ENCODE assay signal across 16 cellular contexts in the genomic region with DNA sequence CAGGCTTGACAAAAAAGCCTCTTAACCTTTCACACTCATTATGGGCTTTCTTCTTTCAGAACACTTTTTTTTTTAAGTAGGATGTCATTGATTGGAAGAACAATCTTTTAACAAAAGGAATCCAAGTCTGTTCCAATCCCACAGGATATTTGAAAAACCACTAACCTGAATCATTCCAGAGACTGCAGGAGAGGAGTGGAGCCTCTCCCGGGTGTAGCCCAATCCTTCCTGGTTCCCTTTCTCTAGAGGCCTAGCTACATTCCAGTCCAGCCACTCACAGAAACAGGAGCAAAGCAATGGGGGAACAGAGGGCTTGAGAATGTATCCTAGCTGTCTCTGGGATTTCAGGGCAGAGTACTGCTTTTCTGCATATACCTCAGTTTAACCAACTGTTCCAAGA. TPM values are rescaled to one million over a fixed set of nuclear protein-coding genes. Genes with fewer than 3 reads are reported as not detected.
DNase-seq lines count a peak whose midpoint lies in the region; ATAC-seq, FAIRE-seq and TF ChIP-seq lines count a peak whose summit lies in the region.
"Had no signal": no experiment of that assay in that cellular context is flagged by ENCODE, and none has a peak within 500 bp of the region (broad histone marks: within the 10 kb centered on the region; RNA-seq: fewer than 3 reads in every experiment).

No MANE protein-coding gene starts in this region.

- POLR2A ChIA-PET in activated CD8-positive, alpha-beta T cell treated with anti-CD3 and anti-CD28 coated beads for 36 hours (lab: Charles Lee) = no interaction called here

- 25 to 50% (median 33%) methylated on average over 1 of the region's 1 CpG for WGBS in stomach, 5 donors

- no peaks in the 10 kb centered on the region for H3K9me3 Mint-ChIP-seq in activated CD8-positive, alpha-beta T cell treated with anti-CD3 and anti-CD28 coated beads for 36 hours
- H3K9me3 Mint-ChIP-seq: activated T-cell treated with anti-CD3 and anti-CD28 coated beads, Interleukin-2, amount 50 U/mL, for 4 hours; naive thymus-derived CD4-positive, alpha-beta T cell had no signal

- no peak overlapping the region for H3K27ac Mint-ChIP-seq in activated CD8-positive, alpha-beta T cell treated with anti-CD3 and anti-CD28 coated beads for 36 hours
- H3K27ac Mint-ChIP-seq: naive thymus-derived CD4-positive, alpha-beta T cell had no signal

- no peak for TF ChIP-seq CTCF in bronchial epithelial cell (IDR thresholded peaks at IDR 0.05; ENCODE audit: insufficient read depth, low read length, severe bottlenecking)
- no peak for TF ChIP-seq CTCF in left lung (IDR thresholded peaks at IDR 0.05)
- TF ChIP-seq CTCF in stomach (IDR thresholded peaks at IDR 0.05) = no peak
- no peak for TF ChIP-seq CTCF in activated CD8-positive, alpha-beta T cell treated with anti-CD3 and anti-CD28 coated beads for 36 hours (IDR thresholded peaks at IDR 0.05)

- CTCF ChIA-PET in activated CD8-positive, alpha-beta T cell treated with anti-CD3 and anti-CD28 coated beads for 36 hours (lab: Charles Lee) = interaction anchor here (0.8 to 3.4 kb wide), 11 partner anchors 10 to 391 kb away, joined by 3 to 25 read pairs (median 6); no protein-coding TSS in a partner anchor

- FAIRE-seq in HTR-8/SVneo (lab: Jason Lieb, UNC) = no peak
- FAIRE-seq in bronchial epithelial cell (lab: Jason Lieb, UNC) = no peak

- TF ChIP-seq EP300 in stomach (IDR thresholded peaks at IDR 0.05) = no peak

- ATAC-seq in left lung = peak; percentile 62
- no peak for ATAC-seq in HG02588 (IDR thresholded peaks at IDR 0.05; ENCODE audit: unreplicated experiment)
- no peak for ATAC-seq in activated CD8-positive, alpha-beta T cell treated with anti-CD3 and anti-CD28 coated beads for 36 hours
- ATAC-seq: activated T-cell treated with anti-CD3 and anti-CD28 coated beads, Interleukin-2, amount 50 U/mL, for 4 hours; naive thymus-derived CD4-positive, alpha-beta T cell had no signal

- no peaks in the 10 kb centered on the region for H3K36me3 ChIP-seq in bronchial epithelial cell (ENCODE audit: control insufficient read depth, insufficient read depth, low read length)
- H3K36me3 ChIP-seq in left lung = no peaks in the 10 kb centered on the region
- H3K36me3 ChIP-seq in stomach = no peaks in the 10 kb centered on the region
- H3K36me3 ChIP-seq: WERI-Rb-1 had no signal

- H3K27me3 Mint-ChIP-seq in activated CD8-positive, alpha-beta T cell treated with anti-CD3 and anti-CD28 coated beads for 36 hours = peaks cover 4% of the 10 kb centered on the region

- H3K4me1 Mint-ChIP-seq in activated CD8-positive, alpha-beta T cell treated with anti-CD3 and anti-CD28 coated beads for 36 hours (ENCODE audit: low read depth) = no peaks in the 10 kb centered on the region
- H3K4me1 Mint-ChIP-seq: naive thymus-derived CD4-positive, alpha-beta T cell had no signal

- H3K4me3 Mint-ChIP-seq in activated CD8-positive, alpha-beta T cell treated with anti-CD3 and anti-CD28 coated beads for 36 hours = no peak overlapping the region
- H3K4me3 Mint-ChIP-seq: activated T-cell treated with anti-CD3 and anti-CD28 coated beads, Interleukin-2, amount 50 U/mL, for 4 hours; naive thymus-derived CD4-positive, alpha-beta T cell had no signal

- DNase-seq in AG08395 (ENCODE audit: low spot score) = peak; percentile 85
- peak; percentile 12 for DNase-seq in HTR-8/SVneo (ENCODE audit: insufficient read length, low spot score)
- DNase-seq in bronchial epithelial cell (ENCODE audit: low read depth) = peak; percentile 84
- no peak for DNase-seq in left lung
- DNase-seq in NK-92 treated with Interleukin-12 subunit alpha and Interleukin-12 subunit beta, amount 100 ng/mL, for 24 hours (lab: John Stamatoyannopoulos, UW) = no peak
- DNase-seq in stomach = no peak
- no peak for DNase-seq in activated CD8-positive, alpha-beta T cell treated with anti-CD3 and anti-CD28 coated beads for 36 hours
- DNase-seq: activated T-cell treated with anti-CD3 and anti-CD28 coated beads, Interleukin-2, amount 50 U/mL, for 4 hours; anterior cingulate cortex; DND-41; naive thymus-derived CD4-positive, alpha-beta T cell; NCI-H345; SHP77; WERI-Rb-1 had no signal

- no peaks in the 10 kb centered on the region for H3K4me1 ChIP-seq in left lung
- H3K4me1 ChIP-seq in stomach = no peaks in the 10 kb centered on the region

- H3K27me3 ChIP-seq in bronchial epithelial cell (ENCODE audit: control insufficient read depth, insufficient read depth, low read length) (no peaks in the 10 kb centered on the region), left lung (no peaks in the 10 kb centered on the region), stomach (no peaks in the 10 kb centered on the region)

- H3K36me3 Mint-ChIP-seq in activated CD8-positive, alpha-beta T cell treated with anti-CD3 and anti-CD28 coated beads for 36 hours (ENCODE audit: low read depth) = no peaks in the 10 kb centered on the region
- H3K36me3 Mint-ChIP-seq: naive thymus-derived CD4-positive, alpha-beta T cell had no signal

- H3K27ac ChIP-seq in left lung (no peak overlapping the region), stomach (no peak overlapping the region)
- H3K27ac ChIP-seq: WERI-Rb-1 had no signal

- intact Hi-C loops in left lung (cut with DNase I) (no loop called here), stomach (cut with DNase I; ENCODE audit: low total_unique reads) (no loop called here)
- intact Hi-C loops in activated CD8-positive, alpha-beta T cell treated with anti-CD3 and anti-CD28 coated beads for 36 hours (cut with micrococcal nuclease) = loop anchor here (10.0 kb wide), 1 partner anchor 386 kb away; no protein-coding TSS in a partner anchor

- no peak for TF ChIP-seq POLR2A in stomach (IDR thresholded peaks at IDR 0.05)

- H3K9me3 ChIP-seq in left lung = no peaks in the 10 kb centered on the region
- H3K9me3 ChIP-seq in stomach = no peaks in the 10 kb centered on the region

- no peak overlapping the region for H3K4me3 ChIP-seq in bronchial epithelial cell (ENCODE audit: low read depth, low read length)
- no peak overlapping the region for H3K4me3 ChIP-seq in left lung
- no peak overlapping the region for H3K4me3 ChIP-seq in stomach

RNA-seq across cellular contexts. Expression of gene MFAP5, which starts 4.3 kb away (rescaled TPM):
- total RNA-seq in bronchial epithelial cell (6.6 and 9.0 TPM in 2 replicates), left lung (10 to 100 TPM in 1 of 2 donors, 1 to 10 TPM in 1; 8.3 to 12.0 TPM), stomach (100 to 1,000 TPM in 2 of 5 donors, 10 to 100 TPM in 3; 11.6 to 282 (median 88.7) TPM)
- polyA plus RNA-seq in stomach = 10 to 100 TPM; 10.6 to 20.6 (median 16.8) TPM
- not detected for total RNA-seq in activated CD8-positive, alpha-beta T cell treated with anti-CD3 and anti-CD28 coated beads for 36 hours
- total RNA-seq: activated T-cell treated with anti-CD3 and anti-CD28 coated beads, Interleukin-2, amount 50 U/mL, for 4 hours; naive thymus-derived CD4-positive, alpha-beta T cell had no signal
- polyA plus RNA-seq: naive thymus-derived CD4-positive, alpha-beta T cell had no signal

RNA-seq across cellular contexts. Expression of gene RIMKLB, which starts 39.4 kb away (rescaled TPM):
- total RNA-seq in bronchial epithelial cell (36.7 and 42.6 TPM in 2 replicates), left lung (10 to 100 TPM; 27.3 to 31.7 TPM), stomach (10 to 100 TPM in 4 of 5 donors, 1 to 10 TPM in 1; 3.2 to 78.0 (median 25.5) TPM)
- polyA plus RNA-seq in stomach = 10 to 100 TPM; 18.2 to 40.0 (median 22.8) TPM
- 1 to 10 TPM; 7.7 to 8.6 TPM for total RNA-seq in activated CD8-positive, alpha-beta T cell treated with anti-CD3 and anti-CD28 coated beads for 36 hours

RNA-seq across cellular contexts. Expression of gene AICDA, which starts 45.7 kb away (rescaled TPM):
- total RNA-seq in bronchial epithelial cell (not detected in 2 replicates), left lung (under 1 TPM; 0.17 to 0.24 TPM), stomach (under 1 TPM in 1 of 5 donors, not detected in 4; 0.37 TPM)
- polyA plus RNA-seq in stomach = under 1 TPM in 1 of 3 donors, not detected in 2; 0.18 TPM
- total RNA-seq in activated CD8-positive, alpha-beta T cell treated with anti-CD3 and anti-CD28 coated beads for 36 hours = not detected
- total RNA-seq: activated T-cell treated with anti-CD3 and anti-CD28 coated beads, Interleukin-2, amount 50 U/mL, for 4 hours; naive thymus-derived CD4-positive, alpha-beta T cell; ureter had no signal
- polyA plus RNA-seq: naive thymus-derived CD4-positive, alpha-beta T cell had no signal

Comparison
In these comparisons a context has a peak if more than half of its experiments do, and no peak if none do; other contexts are left out.
1. DNase-seq: peak in AG08395 (single experiment), HTR-8/SVneo (single experiment) and bronchial epithelial cell (single experiment); none in left lung (0 of 2), NK-92 treated with Interleukin-12 subunit alpha and Interleukin-12 subunit beta, amount 100 ng/mL, for 24 hours (single experiment), stomach (single experiment) and activated CD8-positive, alpha-beta T cell treated with anti-CD3 and anti-CD28 coated beads for 36 hours (single experiment).